In genomic region chr2:210195066-210195852, GRCh38 we compare ENCODE assay signal across 9 cellular contexts. TPM values are rescaled to one million over a fixed set of nuclear protein-coding genes. Genes with fewer than 3 reads are reported as not detected.
DNase-seq lines count a peak whose midpoint lies in the region; ATAC-seq and TF ChIP-seq lines count a peak whose summit lies in the region.
"Had no signal": no experiment of that assay in that cellular context is flagged by ENCODE, and none has a peak within 500 bp of the region (broad histone marks: within the 10 kb centered on the region; RNA-seq: fewer than 3 reads in every experiment).

No MANE protein-coding gene starts in this region.

- POLR2A ChIA-PET in MCF 10A (lab: Yijun Ruan, JAX), result interaction anchor here (1.1 kb wide), 1 partner anchor 24 kb away, joined by 5 read pairs; the partner anchor contains the start of gene KANSL1L

- ATAC-seq in left lobe of liver, result peak; percentile 82
- ATAC-seq in HG02623 (IDR thresholded peaks at IDR 0.05; ENCODE audit: unreplicated experiment), result no peak

- intact Hi-C loops in MCF 10A (cut with micrococcal nuclease), result loop anchor here (1.0 to 10.0 kb wide), 5 partner anchors 122 to 860 kb away; no protein-coding TSS in a partner anchor

- H3K4me1 Mint-ChIP-seq in HFFc6 (ENCODE audit: low read depth) (peaks cover 14% of the 10 kb centered on the region), MCF 10A (ENCODE audit: insufficient read depth, unreplicated experiment) (peaks cover 6% of the 10 kb centered on the region), type B pancreatic cell (ENCODE audit: unreplicated experiment) (no peaks in the 10 kb centered on the region)

- DNase-seq in DMS53 treated with DMSO at 0.1 percent for 48 hours (lab: John Stamatoyannopoulos, UW; ENCODE audit: unreplicated experiment) (peak; percentile 46), HFFc6 (peak; percentile 39), NCI-H69 (lab: John Stamatoyannopoulos, UW) (peak; percentile 68), MCF 10A (ENCODE audit: unreplicated experiment) (peak; percentile 43), left lobe of liver (ENCODE audit: low spot score) (peak; percentile 48), type B pancreatic cell (ENCODE audit: extremely low spot score, unreplicated experiment) (no peak), COLO668 (lab: John Stamatoyannopoulos, UW; ENCODE audit: unreplicated experiment) (no peak)

- H3K4me3 Mint-ChIP-seq in HFFc6 (peak overlapping the region; percentile 81), MCF 10A (ENCODE audit: unreplicated experiment) (no peak overlapping the region), type B pancreatic cell (peak overlapping the region; percentile 49)

- H3K36me3 Mint-ChIP-seq in HFFc6 (ENCODE audit: low read depth), result no peaks in the 10 kb centered on the region
- no peaks in the 10 kb centered on the region for H3K36me3 Mint-ChIP-seq in MCF 10A (ENCODE audit: insufficient read depth, unreplicated experiment)
- H3K36me3 Mint-ChIP-seq in type B pancreatic cell, result no peaks in the 10 kb centered on the region

- H3K9me3 Mint-ChIP-seq in HFFc6, result no peaks in the 10 kb centered on the region
- H3K9me3 Mint-ChIP-seq in MCF 10A (ENCODE audit: unreplicated experiment), result no peaks in the 10 kb centered on the region
- H3K9me3 Mint-ChIP-seq in type B pancreatic cell, result no peaks in the 10 kb centered on the region

- CTCF ChIA-PET in MCF 10A (lab: Yijun Ruan, JAX), result interaction anchor here (0.5 to 5.7 kb wide), 31 partner anchors 18 to 860 kb away, joined by 3 to 126 read pairs (median 4); no protein-coding TSS in a partner anchor

- BruUV-seq in MCF 10A (replicated peaks; lab: Mats Ljungman, UMichigan), result no TSS peak

- H3K27ac Mint-ChIP-seq in HFFc6, result no peak overlapping the region
- no peak overlapping the region for H3K27ac Mint-ChIP-seq in MCF 10A (ENCODE audit: low read depth, unreplicated experiment)
- H3K27ac Mint-ChIP-seq in type B pancreatic cell, result no peak overlapping the region

- TF ChIP-seq CTCF in HFFc6 (IDR thresholded peaks at IDR 0.05), result peak; percentile 89
- TF ChIP-seq CTCF in MCF 10A (IDR thresholded peaks at IDR 0.05; ENCODE audit: unreplicated experiment), result peak; percentile 53
- peak; percentile 90 for TF ChIP-seq CTCF in type B pancreatic cell (conservative IDR thresholded peaks at IDR 0.05)

- H3K27me3 Mint-ChIP-seq in HFFc6 (ENCODE audit: insufficient read depth), result peaks cover 5% of the 10 kb centered on the region; the same call in 1 of the 2 replicates
- H3K27me3 Mint-ChIP-seq in MCF 10A (ENCODE audit: insufficient read depth, unreplicated experiment), result no peaks in the 10 kb centered on the region
- no peaks in the 10 kb centered on the region for H3K27me3 Mint-ChIP-seq in type B pancreatic cell

RNA-seq across cellular contexts. Expression of gene KANSL1L, which starts 24.1 kb away (rescaled TPM):
- 1 to 10 TPM; 3.3 to 6.0 (median 4.8) TPM for total RNA-seq in HFFc6 (2021; fragmentation: NEBNext Ultra II Directional; extraction: Animal tissue kit (Norgen Biotek cat#: 25700))
- 7.4 and 9.8 TPM in 2 replicates for total RNA-seq in MCF 10A (2022)
- total RNA-seq in left lobe of liver, result 14.2 TPM
- 11.9 and 17.2 TPM in 2 replicates for total RNA-seq in type B pancreatic cell (ENCODE audit: low replicate concordance)

RNA-seq across cellular contexts. Expression of gene ACADL, which starts 30.0 kb away (rescaled TPM):
- not detected for total RNA-seq in HFFc6 (2021; fragmentation: NEBNext Ultra II Directional; extraction: Animal tissue kit (Norgen Biotek cat#: 25700))
- not detected in 2 replicates for total RNA-seq in MCF 10A (2022)
- 26.8 TPM for total RNA-seq in left lobe of liver
- 1.7 and 2.1 TPM in 2 replicates for total RNA-seq in type B pancreatic cell (ENCODE audit: low replicate concordance)
- total RNA-seq: pulmonary artery endothelial cell had no signal

Comparison
In these comparisons a context has a peak if more than half of its experiments do, and no peak if none do; other contexts are left out.
1. DNase-seq: peak in DMS53 treated with DMSO at 0.1 percent for 48 hours (single experiment), HFFc6 (single experiment), NCI-H69 (single experiment), MCF 10A (single experiment) and left lobe of liver (single experiment); none in type B pancreatic cell (single experiment) and COLO668 (single experiment).
2. Peak in every context shown above with its lines, with median percentiles within 50 percentile points of each other: CTCF ChIP-seq.